In the genomic region with DNA sequence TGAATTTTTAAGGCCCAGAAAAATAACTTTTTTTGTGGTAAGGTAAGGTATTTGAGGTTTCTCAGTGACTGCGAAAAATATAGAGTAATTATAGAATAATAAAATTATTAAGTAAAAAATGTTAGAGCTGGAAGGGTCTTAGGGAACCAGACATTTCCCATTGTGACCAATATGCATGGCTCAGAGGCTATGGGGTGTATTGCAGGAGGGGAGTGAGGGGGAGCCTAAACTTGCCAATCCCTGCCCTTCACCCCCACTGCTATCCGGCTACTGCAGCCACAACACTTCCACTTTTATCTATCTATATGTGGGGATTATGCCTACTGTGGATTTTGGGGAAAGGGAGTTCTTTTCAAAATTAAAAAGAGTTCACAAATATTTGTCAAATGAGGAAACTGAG, we compare ENCODE assay signal across 24 cellular contexts.
"Had no signal": no experiment of that assay in that cellular context is flagged by ENCODE, and none has a peak within 500 bp of the region (broad histone marks: within the 10 kb centered on the region; RNA-seq: fewer than 3 reads in every experiment).

No MANE protein-coding gene starts in this region.

- H3K27ac ChIP-seq: foreskin keratinocyte, heart left ventricle, pancreas, stomach, thoracic aorta, transverse colon had no signal

- FAIRE-seq: endothelial cell of umbilical vein, pancreas, small intestine had no signal

- H3K36me3 ChIP-seq: heart left ventricle, pancreas, stomach, thoracic aorta, transverse colon had no signal

- H3K27me3 ChIP-seq: foreskin keratinocyte, heart left ventricle, pancreas, stomach, transverse colon had no signal

- ATAC-seq: foreskin keratinocyte; heart left ventricle; left colon; left ventricle myocardium superior; natural killer cell treated with Interleukin-12 subunit alpha and Interleukin-12 subunit beta and Interleukin-15 and Interleukin-18, amount 100 ng/mL, for 72 hours; pancreas; right cardiac atrium had no signal

- H3K27ac Mint-ChIP-seq: endodermal cell; natural killer cell treated with Interleukin-12 subunit alpha and Interleukin-12 subunit beta and Interleukin-15 and Interleukin-18, amount 100 ng/mL, for 72 hours; progenitor cell of endocrine pancreas had no signal

- H3K9me3 ChIP-seq: heart left ventricle, pancreas, stomach, thoracic aorta, transverse colon had no signal

- DNase-seq: effector CD4-positive, alpha-beta T cell; endodermal cell; erythroblast; foreskin keratinocyte; heart left ventricle; hippocampal formation; left colon; left ventricle myocardium superior; mesenchymal stem cell; midbrain; occipital lobe; pancreas; right cardiac atrium; small intestine; stimulated activated CD4-positive, alpha-beta T cell treated with anti-CD3 and anti-CD28 coated beads, Interleukin-12 subunit alpha, Interleukin-12 subunit beta, amount 100 ng/mL, for 4 hours; stimulated activated naive CD4-positive, alpha-beta T cell; stomach; substantia nigra; transverse colon had no signal

- H3K4me3 ChIP-seq: heart left ventricle, lung, pancreas, stomach, thoracic aorta, transverse colon had no signal

- H3K4me3 Mint-ChIP-seq: endodermal cell; natural killer cell treated with Interleukin-12 subunit alpha and Interleukin-12 subunit beta and Interleukin-15 and Interleukin-18, amount 100 ng/mL, for 72 hours had no signal

- H3K36me3 Mint-ChIP-seq: natural killer cell treated with Interleukin-12 subunit alpha and Interleukin-12 subunit beta and Interleukin-15 and Interleukin-18, amount 100 ng/mL, for 72 hours had no signal

- H3K9me3 Mint-ChIP-seq: endodermal cell; natural killer cell treated with Interleukin-12 subunit alpha and Interleukin-12 subunit beta and Interleukin-15 and Interleukin-18, amount 100 ng/mL, for 72 hours had no signal
